Comparison of ENCODE assay signal across 1 cellular context in genomic region chr10:131435232-131435631, GRCh38.
TF ChIP-seq lines count a peak whose summit lies in the region.

No MANE protein-coding gene starts in this region.

TF ChIP-seq in H1, 55 proteins besides CTCF, POLR2A, EP300 and RAD21 (continued from another document):
- no peak for TF ChIP-seq BRCA1 (IDR thresholded peaks at IDR 0.05; ENCODE audit: low read depth, low read length)
- TF ChIP-seq YY1 (IDR thresholded peaks at IDR 0.05; ENCODE audit: low read depth, low read length) = no peak
- no peak for TF ChIP-seq TBP (IDR thresholded peaks at IDR 0.05; ENCODE audit: low read depth, low read length)
- TF ChIP-seq JUN (IDR thresholded peaks at IDR 0.05; ENCODE audit: low read depth, low read length) = no peak
